In genomic region chr7:98418636-98419315, GRCh38 we compare ENCODE assay signal across 8 cellular contexts. TPM values are rescaled to one million over a fixed set of nuclear protein-coding genes. Genes with fewer than 3 reads are reported as not detected.
A peak's percentile ranks its signal among the peaks of the same experiment; 100 is the strongest.
DNase-seq lines count a peak whose midpoint lies in the region; ATAC-seq and TF ChIP-seq lines count a peak whose summit lies in the region.

No MANE protein-coding gene starts in this region.

- TF ChIP-seq POLR2A in lower leg skin (IDR thresholded peaks at IDR 0.05) = no peak

- H2AFZ ChIP-seq in fibroblast of lung (ENCODE audit: low read length) (peak overlapping the region; percentile 11), Karpas-422 (ENCODE audit: low read length) (no peak overlapping the region)

- peak; percentile 88 to 94 for ATAC-seq in activated CD4-positive, CD25-positive, alpha-beta regulatory T cell treated with anti-CD3 and anti-CD28 coated beads, Interleukin-2, amount 50 U/mL, for 24 hours
- no peak for ATAC-seq in GM21526 (IDR thresholded peaks at IDR 0.05; ENCODE audit: low FRiP score, unreplicated experiment)

- intact Hi-C loops in lower leg skin (cut with DNase I; ENCODE audit: low total_unique reads) = no loop called here

- 48 to 70% methylated on average over 7 of the region's 7 CpGs for WGBS in lower leg skin, 2 donors

- no peaks in the 10 kb centered on the region for H3K9me2 ChIP-seq in Karpas-422 (replicated peaks; ENCODE audit: insufficient read depth, low read length)

- peak overlapping the region; percentile 28 for H3K4me2 ChIP-seq in fibroblast of lung (ENCODE audit: extremely low read depth, insufficient read depth, low read length)
- H3K4me2 ChIP-seq in Karpas-422 (ENCODE audit: low read depth, low read length, poor library complexity, severe bottlenecking) = no peak overlapping the region

- H3K4me1 ChIP-seq in fibroblast of lung (ENCODE audit: control insufficient read depth, extremely low read depth, insufficient read depth, low read length) = peaks cover 10% of the 10 kb centered on the region
- H3K4me1 ChIP-seq in Karpas-422 (ENCODE audit: low read length) = no peaks in the 10 kb centered on the region

- H3K9ac ChIP-seq in fibroblast of lung (ENCODE audit: insufficient read depth, low read length) = no peak overlapping the region
- no peak overlapping the region for H3K9ac ChIP-seq in Karpas-422 (ENCODE audit: low read length)

- H3K27ac ChIP-seq in fibroblast of lung (ENCODE audit: insufficient read depth, low read length) = peak overlapping the region; percentile 85
- H3K27ac ChIP-seq in Karpas-422 (ENCODE audit: low read length) = no peak overlapping the region

- H3K4me3 ChIP-seq in fibroblast of lung (replicated peaks in 1 of 4; ENCODE audit: control extremely low read depth in 1 of 4, insufficient read depth in 1 of 4, low read depth in 3 of 4, low read length in 4 of 4) = no peak overlapping the region
- no peak overlapping the region for H3K4me3 ChIP-seq in lower leg skin (ENCODE audit: low read depth, poor library complexity, severe bottlenecking)
- no peak overlapping the region for H3K4me3 ChIP-seq in Karpas-422 (ENCODE audit: low read length)

- H3K79me2 ChIP-seq in fibroblast of lung (ENCODE audit: control insufficient read depth, insufficient read depth, low read length) (no peaks in the 10 kb centered on the region), Karpas-422 (ENCODE audit: low read length) (no peaks in the 10 kb centered on the region)

- no peak for TF ChIP-seq CTCF in fibroblast of lung (conservative IDR thresholded peaks at IDR 0.05 in 1 of 2, IDR thresholded peaks at IDR 0.05 in 1 of 2; ENCODE audit: low read depth in 1 of 2, low read length in 2 of 2)
- TF ChIP-seq CTCF in lower leg skin (IDR thresholded peaks at IDR 0.05) = no peak

- H3K36me3 ChIP-seq in fibroblast of lung (ENCODE audit: control insufficient read depth, insufficient read depth, low read length) (no peaks in the 10 kb centered on the region), Karpas-422 (ENCODE audit: insufficient read depth, low read length) (no peaks in the 10 kb centered on the region)

- no peaks in the 10 kb centered on the region for H3K27me3 ChIP-seq in fibroblast of lung (ENCODE audit: control insufficient read depth, insufficient read depth, low read length)
- H3K27me3 ChIP-seq in Karpas-422 (ENCODE audit: low read length) = no peaks in the 10 kb centered on the region

- no peaks in the 10 kb centered on the region for H4K20me1 ChIP-seq in fibroblast of lung (ENCODE audit: control insufficient read depth, extremely low read depth, insufficient read depth, low read length)
- no peaks in the 10 kb centered on the region for H4K20me1 ChIP-seq in Karpas-422 (ENCODE audit: insufficient read depth, low read depth, low read length)

- no peak for DNase-seq in activated CD4-positive, CD25-positive, alpha-beta regulatory T cell treated with anti-CD3 and anti-CD28 coated beads, Interleukin-2, amount 50 U/mL, for 72 hours
- DNase-seq in RKO (ENCODE audit: low spot score) (peak; percentile 100), fibroblast of lung (ENCODE audit: low read depth in 2 of 2) (peak; percentile 91 to 99), lower leg skin (ENCODE audit: low spot score in 2 of 2) (no peak), Karpas-422 (no peak)
- DNase-seq in stimulated activated CD4-positive, alpha-beta T cell treated with anti-CD3 and anti-CD28 coated beads, TNF-alpha, amount 100 ng/mL, for 48 hours (ENCODE audit: low read depth in 3 of 3) = peak; percentile 20 to 37 (median 25)

- H3K9me3 ChIP-seq in fibroblast of lung (ENCODE audit: control insufficient read depth, insufficient read depth, low read depth, low read length) (no peaks in the 10 kb centered on the region), Karpas-422 (ENCODE audit: low read length) (no peaks in the 10 kb centered on the region)

RNA-seq across cellular contexts. Expression of gene BAIAP2L1, which starts 17.9 kb away (rescaled TPM):
- 2.8 and 5.3 TPM in 2 replicates for total RNA-seq in fibroblast of lung
- polyA plus RNA-seq in fibroblast of lung = 3.1 and 3.4 TPM in 2 replicates
- 3.6 and 4.1 TPM in 2 replicates for polyA plus RNA-seq in fibroblast of lung (2012)
- polyA minus RNA-seq in fibroblast of lung (ENCODE audit: low replicate concordance) = 1.5 and 3.3 TPM in 2 replicates
- 10 to 100 TPM; 17.2 to 28.9 (median 20.7) TPM for total RNA-seq in lower leg skin
- not detected in 2 replicates for total RNA-seq in Karpas-422 (2014; rRNA removed; shearing (Covaris generic); ENCODE audit: low replicate concordance)

Comparison
In these comparisons a context has a peak if more than half of its experiments do, and no peak if none do; other contexts are left out.
1. DNase-seq: peak in RKO (single experiment), fibroblast of lung (2 of 2) and stimulated activated CD4-positive, alpha-beta T cell treated with anti-CD3 and anti-CD28 coated beads, TNF-alpha, amount 100 ng/mL, for 48 hours (3 of 3); none in activated CD4-positive, CD25-positive, alpha-beta regulatory T cell treated with anti-CD3 and anti-CD28 coated beads, Interleukin-2, amount 50 U/mL, for 72 hours (single experiment), lower leg skin (0 of 2) and Karpas-422 (single experiment).